8 cellular contexts compared by ENCODE assay signal in genomic region chr16:57060323-57061083, GRCh38. TPM values are rescaled to one million over a fixed set of nuclear protein-coding genes. Genes with fewer than 3 reads are reported as not detected.
DNase-seq lines count a peak whose midpoint lies in the region; ATAC-seq and TF ChIP-seq lines count a peak whose summit lies in the region.

No MANE protein-coding gene starts in this region.

- no peaks in the 10 kb centered on the region for H3K27me3 Mint-ChIP-seq in activated CD8-positive, alpha-beta T cell treated with anti-CD3 and anti-CD28 coated beads, Interleukin-2, amount 10 ng/mL, durations not matched to agents 7 days and 5 days (ENCODE audit: low read depth)
- peaks cover 1% of the 10 kb centered on the region; the same call in 1 of the 2 replicates for H3K27me3 Mint-ChIP-seq in H9 (ENCODE audit: low read depth)

- POLR2A ChIA-PET in activated CD8-positive, alpha-beta T cell treated with anti-CD3 and anti-CD28 coated beads, Interleukin-2, amount 10 ng/mL, durations not matched to agents 7 days and 5 days (lab: Charles Lee): interaction anchor here (1.2 to 1.5 kb wide), 2 partner anchors 19 to 71 kb away, joined by 3 to 8 read pairs; partner anchors contain the start of gene NLRC5
- POLR2A ChIA-PET in HEK293T (lab: Yijun Ruan, JAX): no interaction called here

- H3K4me2 ChIP-seq in skeletal muscle satellite cell (ENCODE audit: low read length) (peak overlapping the region; percentile 60), H9 (ENCODE audit: insufficient read depth, insufficient read length, low read length) (no peak overlapping the region)

- H3K36me3 Mint-ChIP-seq in activated CD8-positive, alpha-beta T cell treated with anti-CD3 and anti-CD28 coated beads, Interleukin-2, amount 10 ng/mL, durations not matched to agents 7 days and 5 days (ENCODE audit: low read depth): peaks cover 55% of the 10 kb centered on the region
- no peaks in the 10 kb centered on the region for H3K36me3 Mint-ChIP-seq in H9 (ENCODE audit: insufficient read depth in 1 of 3, low read depth in 3 of 3)

- no peak for ATAC-seq in activated CD8-positive, alpha-beta T cell treated with anti-CD3 and anti-CD28 coated beads, Interleukin-2, amount 10 ng/mL, durations not matched to agents 7 days and 5 days
- ATAC-seq in HG03039 (IDR thresholded peaks at IDR 0.05; ENCODE audit: unreplicated experiment): no peak

- H3K4me3 ChIP-seq in left ventricle myocardium inferior (no peak overlapping the region), skeletal muscle satellite cell (ENCODE audit: low read length) (no peak overlapping the region)

- no peak overlapping the region for H3K23ac ChIP-seq in H9 (ENCODE audit: insufficient read length, low read depth, low read length)

- no peak overlapping the region for H3K18ac ChIP-seq in H9 (ENCODE audit: insufficient read length, low read depth, low read length)

- no peaks in the 10 kb centered on the region for H3K23me2 ChIP-seq in H9 (ENCODE audit: insufficient read length, low read depth, low read length, poor library complexity, severe bottlenecking)

- H3K4me3 Mint-ChIP-seq in activated CD8-positive, alpha-beta T cell treated with anti-CD3 and anti-CD28 coated beads, Interleukin-2, amount 10 ng/mL, durations not matched to agents 7 days and 5 days: no peak overlapping the region
- H3K4me3 Mint-ChIP-seq in H9: no peak overlapping the region

- H2AK5ac ChIP-seq in H9 (ENCODE audit: insufficient read length, low read length): no peak overlapping the region

- H3K79me2 ChIP-seq in H9 (ENCODE audit: insufficient read depth, low read length): no peaks in the 10 kb centered on the region

- peaks cover 16% of the 10 kb centered on the region for H3K4me1 Mint-ChIP-seq in activated CD8-positive, alpha-beta T cell treated with anti-CD3 and anti-CD28 coated beads, Interleukin-2, amount 10 ng/mL, durations not matched to agents 7 days and 5 days (ENCODE audit: low read depth)
- H3K4me1 Mint-ChIP-seq in H9: peaks cover 5% of the 10 kb centered on the region in 2 experiments; a peak in 3 of 4 replicates

- no peak overlapping the region for H2BK120ac ChIP-seq in H9 (ENCODE audit: low read depth, low read length, poor library complexity, severe bottlenecking)

- no peak overlapping the region for H4K91ac ChIP-seq in H9 (ENCODE audit: insufficient read length, low read depth, low read length)

- H3K9ac ChIP-seq in skeletal muscle satellite cell (ENCODE audit: low read depth, low read length): peak overlapping the region; percentile 45
- no peak overlapping the region for H3K9ac ChIP-seq in H9 (ENCODE audit: extremely low read depth, insufficient read length, low read length)

- no peak overlapping the region for H4K8ac ChIP-seq in H9 (replicated peaks; ENCODE audit: insufficient read length, low read depth, low read length)

- no peak overlapping the region for H3K56ac ChIP-seq in H9 (ENCODE audit: insufficient read length, low read depth, low read length)

- no peak overlapping the region; the same call in 1 of the 2 replicates for H3K14ac ChIP-seq in H9 (ENCODE audit: insufficient read depth, low read length)

- no peaks in the 10 kb centered on the region for H3K9me3 ChIP-seq in left ventricle myocardium inferior (replicated peaks)
- H3K9me3 ChIP-seq in skeletal muscle satellite cell (replicated peaks; ENCODE audit: low read length): no peaks in the 10 kb centered on the region
- no peaks in the 10 kb centered on the region for H3K9me3 ChIP-seq in H9 (ENCODE audit: control insufficient read depth, low read depth, low read length)

- CTCF ChIA-PET in activated CD8-positive, alpha-beta T cell treated with anti-CD3 and anti-CD28 coated beads, Interleukin-2, amount 10 ng/mL, durations not matched to agents 7 days and 5 days (lab: Charles Lee): interaction anchor here (0.9 kb wide), 1 partner anchor 24 kb away, joined by 3 read pairs; no protein-coding TSS in a partner anchor
- CTCF ChIA-PET in HEK293T (lab: Yijun Ruan, JAX): interaction anchor here (0.5 to 0.6 kb wide), 2 partner anchors 267 to 518 kb away, joined by 3 to 4 read pairs; no protein-coding TSS in a partner anchor

- H3K27me3 ChIP-seq in left ventricle myocardium inferior (ENCODE audit: low read depth): no peaks in the 10 kb centered on the region
- no peaks in the 10 kb centered on the region for H3K27me3 ChIP-seq in skeletal muscle satellite cell (ENCODE audit: control insufficient read depth, insufficient read depth, low read length)
- H3K27me3 ChIP-seq in H9 (ENCODE audit: insufficient read depth, low read length): no peaks in the 10 kb centered on the region

- no peaks in the 10 kb centered on the region for H3K79me1 ChIP-seq in H9 (ENCODE audit: insufficient read depth, low read depth, low read length, poor library complexity, severe bottlenecking)

- H3K4ac ChIP-seq in H9 (ENCODE audit: low read depth, low read length): no peak overlapping the region

- H2BK5ac ChIP-seq in H9 (ENCODE audit: insufficient read length, low read length): no peak overlapping the region

- H2BK20ac ChIP-seq in H9 (ENCODE audit: low read depth, low read length, poor library complexity, severe bottlenecking): no peak overlapping the region

- H3K27ac Mint-ChIP-seq in activated CD8-positive, alpha-beta T cell treated with anti-CD3 and anti-CD28 coated beads, Interleukin-2, amount 10 ng/mL, durations not matched to agents 7 days and 5 days: peak overlapping the region; percentile 46
- no peak overlapping the region for H3K27ac Mint-ChIP-seq in H9

- no peaks in the 10 kb centered on the region for H3K9me3 Mint-ChIP-seq in activated CD8-positive, alpha-beta T cell treated with anti-CD3 and anti-CD28 coated beads, Interleukin-2, amount 10 ng/mL, durations not matched to agents 7 days and 5 days (ENCODE audit: insufficient read depth)
- no peaks in the 10 kb centered on the region; a peak in 1 of 5 replicates for H3K9me3 Mint-ChIP-seq in H9

- TF ChIP-seq CTCF in left ventricle myocardium inferior (IDR thresholded peaks at IDR 0.05; ENCODE audit: borderline replicate concordance) (no peak), H9 (conservative IDR thresholded peaks at IDR 0.05) (no peak)

- H2BK15ac ChIP-seq in H9 (ENCODE audit: low read depth, low read length): no peak overlapping the region

- peaks cover 21% of the 10 kb centered on the region for H3K4me1 ChIP-seq in left ventricle myocardium inferior
- H3K4me1 ChIP-seq in skeletal muscle satellite cell (ENCODE audit: control insufficient read depth, insufficient read depth, low read length): peaks cover 22% of the 10 kb centered on the region
- H3K4me1 ChIP-seq in H9 (ENCODE audit: insufficient read depth, low read length): no peaks in the 10 kb centered on the region; the same call in 1 of the 2 replicates

- DNase-seq in GM03348 (ENCODE audit: low spot score) (peak; percentile 22), left ventricle myocardium inferior (no peak), NCI-H2171 (lab: John Stamatoyannopoulos, UW) (no peak), HEK293T (ENCODE audit: extremely low spot score) (no peak), H9 (no peak)
- DNase-seq in activated CD8-positive, alpha-beta T cell treated with anti-CD3 and anti-CD28 coated beads, Interleukin-2, amount 10 ng/mL, durations not matched to agents 7 days and 5 days: no peak

- H4K5ac ChIP-seq in H9 (ENCODE audit: insufficient read length, low read depth, low read length): no peak overlapping the region

- H2BK12ac ChIP-seq in H9 (ENCODE audit: insufficient read length, low read depth, low read length): no peak overlapping the region

- no peak overlapping the region for H2AFZ ChIP-seq in H9 (ENCODE audit: low read length)

- intact Hi-C loops in left ventricle myocardium inferior (cut with micrococcal nuclease): no loop called here

- peak overlapping the region; percentile 85 for H3K27ac ChIP-seq in left ventricle myocardium inferior (replicated peaks)
- H3K27ac ChIP-seq in H9 (ENCODE audit: insufficient read length, low read depth, low read length): no peak overlapping the region

- H3T11ph ChIP-seq in H9 (ENCODE audit: low read length): no peak overlapping the region

- 100% methylated on average over 3 of the region's 9 CpGs for WGBS in H9 (ENCODE audit: extremely low coverage, insufficient read length, low lambda C conversion rate)

- no peaks in the 10 kb centered on the region for H4K20me1 ChIP-seq in H9 (ENCODE audit: control insufficient read depth, insufficient read depth, insufficient read length)

- peaks cover 13% of the 10 kb centered on the region for H3K36me3 ChIP-seq in left ventricle myocardium inferior
- no peaks in the 10 kb centered on the region for H3K36me3 ChIP-seq in skeletal muscle satellite cell (ENCODE audit: insufficient read depth, low read length)

TF ChIP-seq in HEK293T, 16 proteins besides CTCF, POLR2A, EP300 and RAD21:
- TF ChIP-seq LEF1 (IDR thresholded peaks at IDR 0.05; ENCODE audit: borderline replicate concordance): no peak
- no peak for TF ChIP-seq L3MBTL2 (conservative IDR thresholded peaks at IDR 0.05)
- TF ChIP-seq TARDBP (IDR thresholded peaks at IDR 0.05): no peak
- TF ChIP-seq FOXK2 (IDR thresholded peaks at IDR 0.05): no peak
- no peak for TF ChIP-seq ELF4 (IDR thresholded peaks at IDR 0.05)
- no peak for TF ChIP-seq HDGF (IDR thresholded peaks at IDR 0.05; ENCODE audit: borderline replicate concordance)

RNA-seq across cellular contexts. Expression of gene CPNE2, which starts 31.9 kb away (rescaled TPM):
- total RNA-seq in activated CD8-positive, alpha-beta T cell treated with anti-CD3 and anti-CD28 coated beads, Interleukin-2, amount 10 ng/mL, durations not matched to agents 7 days and 5 days: 10 to 100 TPM; 11.3 to 12.5 TPM
- total RNA-seq in left ventricle myocardium inferior (13.7 TPM), H9 (2021) (8.0 and 8.1 TPM in 2 replicates)
- total RNA-seq in skeletal muscle satellite cell (2012; rRNA removed): 6.1 and 10.0 TPM in 2 replicates
